Comparison of ENCODE assay signal across 27 cellular contexts in the genomic region with DNA sequence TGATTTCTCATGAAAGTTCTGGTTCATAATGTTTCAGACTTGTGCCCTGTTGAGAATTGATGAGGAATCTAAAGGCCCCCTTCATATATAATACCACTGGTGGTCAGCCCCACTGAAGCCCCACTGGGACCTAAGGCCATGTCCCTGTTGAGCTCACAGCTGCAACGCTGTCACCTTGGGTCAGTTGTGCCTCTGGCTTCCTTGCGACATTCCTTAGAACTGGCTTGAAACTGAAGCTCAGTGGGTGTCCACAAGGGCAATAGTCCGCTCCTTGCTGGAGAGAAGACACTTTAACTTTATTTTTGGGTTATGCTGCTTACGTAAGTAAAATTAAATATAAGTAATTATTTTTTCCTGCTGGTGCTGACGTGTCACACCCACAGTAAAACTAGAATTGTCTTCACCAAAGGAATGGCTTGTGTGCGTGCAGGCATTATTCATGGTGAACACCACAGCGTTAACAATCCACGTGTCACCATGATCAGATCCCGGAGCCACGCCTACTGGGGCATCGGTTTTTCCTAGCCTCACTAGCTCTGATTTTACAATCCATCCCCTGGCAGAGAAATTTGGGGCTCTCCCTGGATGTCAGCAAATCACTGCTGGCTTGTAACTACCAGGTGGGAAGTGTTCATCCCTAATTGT.
DNase-seq lines count a peak whose midpoint lies in the region; ATAC-seq and TF ChIP-seq lines count a peak whose summit lies in the region.
"Had no signal": no experiment of that assay in that cellular context is flagged by ENCODE, and none has a peak within 500 bp of the region (broad histone marks: within the 10 kb centered on the region; RNA-seq: fewer than 3 reads in every experiment).

No MANE protein-coding gene starts in this region.

- 80% methylated on average over 11 of the region's 11 CpGs for WGBS in body of pancreas, 2 donors

- H3K4me3 ChIP-seq in body of pancreas (no peak overlapping the region), vagina (no peak overlapping the region)
- H3K4me3 ChIP-seq: BLaER1, lower lobe of right lung, thyroid gland had no signal

- H3K36me3 Mint-ChIP-seq in nephron (ENCODE audit: low read depth), result peaks cover 5% of the 10 kb centered on the region
- no peaks in the 10 kb centered on the region for H3K36me3 Mint-ChIP-seq in activated CD4-positive, alpha-beta memory T cell treated with anti-CD3 and anti-CD28 coated beads for 36 hours
- H3K36me3 Mint-ChIP-seq: activated naive CD8-positive, alpha-beta T cell treated with anti-CD3 and anti-CD28 coated beads for 36 hours had no signal

- H3K4me1 ChIP-seq in body of pancreas (peaks cover 28% of the 10 kb centered on the region), vagina (no peaks in the 10 kb centered on the region)
- H3K4me1 ChIP-seq: BLaER1 had no signal

- H3K27ac ChIP-seq in body of pancreas (peak overlapping the region in 1 of 4 donors; percentile 22), vagina (peak overlapping the region; percentile 2)
- H3K27ac ChIP-seq: BLaER1, KMS-11, lower lobe of right lung, RWPE1, thyroid gland had no signal

- H3K36me3 ChIP-seq in body of pancreas (replicated peaks in 1 of 2; ENCODE audit: insufficient read depth in 1 of 2, low read depth in 2 of 2), result no peaks in the 10 kb centered on the region
- no peaks in the 10 kb centered on the region for H3K36me3 ChIP-seq in vagina
- H3K36me3 ChIP-seq: BLaER1, lower lobe of right lung, thyroid gland had no signal

- POLR2A ChIA-PET in activated CD4-positive, alpha-beta memory T cell treated with anti-CD3 and anti-CD28 coated beads for 36 hours (lab: Charles Lee), result interaction anchor here (0.6 kb wide), 1 partner anchor 1705 kb away, joined by 3 read pairs; no protein-coding TSS in a partner anchor

- intact Hi-C loops in left ventricle myocardium superior (cut with micrococcal nuclease), result no loop called here
- intact Hi-C loops in left cardiac atrium (cut with DNase I), result loop anchor here in 1 of 2 donors (1.0 kb wide), 1 partner anchor 23 kb away; no protein-coding TSS in a partner anchor
- intact Hi-C loops in body of pancreas (cut with DNase I), result no loop called here
- intact Hi-C loops in vagina (cut with DNase I), result no loop called here
- intact Hi-C loops in activated CD4-positive, alpha-beta memory T cell treated with anti-CD3 and anti-CD28 coated beads for 36 hours (cut with micrococcal nuclease), result loop anchor here (10.0 kb wide), 1 partner anchor 64 kb away; the partner anchor contains the start of gene BICC1

- no peak for TF ChIP-seq POLR2A in body of pancreas (IDR thresholded peaks at IDR 0.05)
- TF ChIP-seq POLR2A in vagina (IDR thresholded peaks at IDR 0.05), result no peak

- peaks cover 7% of the 10 kb centered on the region for H3K9me3 Mint-ChIP-seq in nephron
- H3K9me3 Mint-ChIP-seq in activated CD4-positive, alpha-beta memory T cell treated with anti-CD3 and anti-CD28 coated beads for 36 hours, result no peaks in the 10 kb centered on the region
- H3K9me3 Mint-ChIP-seq: activated naive CD8-positive, alpha-beta T cell treated with anti-CD3 and anti-CD28 coated beads for 36 hours; stimulated activated naive CD8-positive, alpha-beta T cell treated with anti-CD3 and anti-CD28 coated beads, Interleukin-15, Interleukin-2, amounts not matched to agents 100 ng/mL and 50 ng/mL, for 24 hours had no signal

- DNase-seq in left ventricle myocardium superior, result no peak
- DNase-seq in left cardiac atrium, result no peak
- no peak for DNase-seq in body of pancreas
- DNase-seq in vagina (ENCODE audit: extremely low spot score in 2 of 2), result no peak
- DNase-seq in NK-92 treated with Interleukin-12 subunit alpha and Interleukin-12 subunit beta, amount 100 ng/mL, for 24 hours (lab: John Stamatoyannopoulos, UW), result no peak
- no peak for DNase-seq in activated CD4-positive, alpha-beta memory T cell treated with anti-CD3 and anti-CD28 coated beads for 36 hours
- DNase-seq: activated CD4-positive, alpha-beta T cell treated with anti-CD3 and anti-CD28 coated beads for 48 hours; activated effector memory CD4-positive, alpha-beta T cell treated with anti-CD3 and anti-CD28 coated beads, Interleukin-2, amount 50 U/mL, for 16 hours; activated naive CD8-positive, alpha-beta T cell treated with anti-CD3 and anti-CD28 coated beads for 36 hours; activated T-cell treated with anti-CD3 and anti-CD28 coated beads, Interleukin-2, amount 50 U/mL, for 1 hour; central memory CD4-positive, alpha-beta T cell; GDM1; HCEC 1CT; islet precursor cell; lower lobe of right lung; NCI-H1436; NCI-H446; SK-N-SH; T-helper 17 cell; thyroid gland had no signal

- peak overlapping the region; percentile 93 to 98 (median 93) for H3K27ac Mint-ChIP-seq in nephron
- no peak overlapping the region for H3K27ac Mint-ChIP-seq in activated CD4-positive, alpha-beta memory T cell treated with anti-CD3 and anti-CD28 coated beads for 36 hours
- H3K27ac Mint-ChIP-seq: activated naive CD8-positive, alpha-beta T cell treated with anti-CD3 and anti-CD28 coated beads for 36 hours; progenitor cell of endocrine pancreas; stimulated activated naive CD8-positive, alpha-beta T cell treated with anti-CD3 and anti-CD28 coated beads, Interleukin-15, Interleukin-2, amounts not matched to agents 100 ng/mL and 50 ng/mL, for 24 hours; T-helper 17 cell had no signal

- H3K4me1 Mint-ChIP-seq in nephron, result peaks cover 55% of the 10 kb centered on the region
- H3K4me1 Mint-ChIP-seq in activated CD4-positive, alpha-beta memory T cell treated with anti-CD3 and anti-CD28 coated beads for 36 hours (ENCODE audit: low read depth), result no peaks in the 10 kb centered on the region
- H3K4me1 Mint-ChIP-seq: activated naive CD8-positive, alpha-beta T cell treated with anti-CD3 and anti-CD28 coated beads for 36 hours had no signal

- no peaks in the 10 kb centered on the region for H3K27me3 Mint-ChIP-seq in nephron (ENCODE audit: low read depth)
- no peaks in the 10 kb centered on the region for H3K27me3 Mint-ChIP-seq in activated CD4-positive, alpha-beta memory T cell treated with anti-CD3 and anti-CD28 coated beads for 36 hours
- H3K27me3 Mint-ChIP-seq: stimulated activated naive CD8-positive, alpha-beta T cell treated with anti-CD3 and anti-CD28 coated beads, Interleukin-15, Interleukin-2, amounts not matched to agents 100 ng/mL and 50 ng/mL, for 24 hours had no signal

- H3K9me3 ChIP-seq in body of pancreas (no peaks in the 10 kb centered on the region), vagina (no peaks in the 10 kb centered on the region)
- H3K9me3 ChIP-seq: BLaER1, lower lobe of right lung, SK-N-SH, thyroid gland had no signal

- H3K27me3 ChIP-seq in body of pancreas (no peaks in the 10 kb centered on the region), vagina (no peaks in the 10 kb centered on the region)
- H3K27me3 ChIP-seq: BLaER1, thyroid gland had no signal

- TF ChIP-seq CTCF in body of pancreas (IDR thresholded peaks at IDR 0.05), result no peak
- TF ChIP-seq CTCF in nephron (IDR thresholded peaks at IDR 0.05; ENCODE audit: unreplicated experiment in 3 of 3), result no peak
- TF ChIP-seq CTCF in vagina (IDR thresholded peaks at IDR 0.05), result no peak

- ATAC-seq in left ventricle myocardium superior (peak; percentile 35), left cardiac atrium (no peak), body of pancreas (peak; percentile 47), HG02588 (IDR thresholded peaks at IDR 0.05; ENCODE audit: unreplicated experiment) (no peak)
- ATAC-seq: lower lobe of right lung, T-helper 17 cell had no signal

- H3K4me3 Mint-ChIP-seq in nephron, result no peak overlapping the region
- no peak overlapping the region for H3K4me3 Mint-ChIP-seq in activated CD4-positive, alpha-beta memory T cell treated with anti-CD3 and anti-CD28 coated beads for 36 hours
- H3K4me3 Mint-ChIP-seq: activated naive CD8-positive, alpha-beta T cell treated with anti-CD3 and anti-CD28 coated beads for 36 hours; stimulated activated naive CD8-positive, alpha-beta T cell treated with anti-CD3 and anti-CD28 coated beads, Interleukin-15, Interleukin-2, amounts not matched to agents 100 ng/mL and 50 ng/mL, for 24 hours; T-helper 17 cell had no signal

- CTCF ChIA-PET in activated CD4-positive, alpha-beta memory T cell treated with anti-CD3 and anti-CD28 coated beads for 36 hours (lab: Charles Lee), result interaction anchor here (0.5 kb wide), 1 partner anchor 1488 kb away, joined by 3 read pairs; no protein-coding TSS in a partner anchor

Comparison
In these comparisons a context has a peak if more than half of its experiments do, and no peak if none do; other contexts are left out.
1. ATAC-seq: peak in left ventricle myocardium superior (single experiment) and body of pancreas (single experiment); none in left cardiac atrium (0 of 2) and HG02588 (single experiment).